1 cellular context compared by ENCODE assay signal in the genomic region with DNA sequence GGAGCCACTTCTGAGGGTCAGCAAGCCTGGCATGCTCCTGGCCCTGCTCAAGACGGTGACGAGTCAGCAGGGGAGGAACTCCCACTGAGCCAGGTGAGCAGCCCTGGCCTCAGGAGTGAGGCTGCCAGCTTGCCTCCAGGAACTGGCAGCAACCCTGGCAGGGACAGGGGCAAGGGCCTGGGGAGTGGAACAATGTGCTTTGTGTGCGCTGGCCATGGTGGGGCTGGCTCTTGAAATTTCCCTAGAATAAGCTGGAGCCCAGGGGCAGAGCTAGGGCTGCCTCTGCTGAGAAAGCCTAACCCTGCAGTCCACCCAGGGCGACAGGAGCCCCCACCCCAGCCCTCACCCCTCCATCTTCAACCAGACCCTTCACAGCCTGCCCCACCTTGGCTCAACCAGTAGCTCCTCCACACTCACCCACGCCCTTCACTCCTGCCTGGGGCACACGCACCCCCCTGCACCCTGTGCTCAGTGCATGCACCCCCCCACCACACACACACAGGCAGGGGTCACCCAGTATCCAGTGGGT.
TF ChIP-seq lines count a peak whose summit lies in the region.

No MANE protein-coding gene starts in this region.

TF ChIP-seq in Ishikawa, 13 proteins besides CTCF, POLR2A, EP300 and RAD21 (continued from another document):
- TF ChIP-seq, protein P1, sequence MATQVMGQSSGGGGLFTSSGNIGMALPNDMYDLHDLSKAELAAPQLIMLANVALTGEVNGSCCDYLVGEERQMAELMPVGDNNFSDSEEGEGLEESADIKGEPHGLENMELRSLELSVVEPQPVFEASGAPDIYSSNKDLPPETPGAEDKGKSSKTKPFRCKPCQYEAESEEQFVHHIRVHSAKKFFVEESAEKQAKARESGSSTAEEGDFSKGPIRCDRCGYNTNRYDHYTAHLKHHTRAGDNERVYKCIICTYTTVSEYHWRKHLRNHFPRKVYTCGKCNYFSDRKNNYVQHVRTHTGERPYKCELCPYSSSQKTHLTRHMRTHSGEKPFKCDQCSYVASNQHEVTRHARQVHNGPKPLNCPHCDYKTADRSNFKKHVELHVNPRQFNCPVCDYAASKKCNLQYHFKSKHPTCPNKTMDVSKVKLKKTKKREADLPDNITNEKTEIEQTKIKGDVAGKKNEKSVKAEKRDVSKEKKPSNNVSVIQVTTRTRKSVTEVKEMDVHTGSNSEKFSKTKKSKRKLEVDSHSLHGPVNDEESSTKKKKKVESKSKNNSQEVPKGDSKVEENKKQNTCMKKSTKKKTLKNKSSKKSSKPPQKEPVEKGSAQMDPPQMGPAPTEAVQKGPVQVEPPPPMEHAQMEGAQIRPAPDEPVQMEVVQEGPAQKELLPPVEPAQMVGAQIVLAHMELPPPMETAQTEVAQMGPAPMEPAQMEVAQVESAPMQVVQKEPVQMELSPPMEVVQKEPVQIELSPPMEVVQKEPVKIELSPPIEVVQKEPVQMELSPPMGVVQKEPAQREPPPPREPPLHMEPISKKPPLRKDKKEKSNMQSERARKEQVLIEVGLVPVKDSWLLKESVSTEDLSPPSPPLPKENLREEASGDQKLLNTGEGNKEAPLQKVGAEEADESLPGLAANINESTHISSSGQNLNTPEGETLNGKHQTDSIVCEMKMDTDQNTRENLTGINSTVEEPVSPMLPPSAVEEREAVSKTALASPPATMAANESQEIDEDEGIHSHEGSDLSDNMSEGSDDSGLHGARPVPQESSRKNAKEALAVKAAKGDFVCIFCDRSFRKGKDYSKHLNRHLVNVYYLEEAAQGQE (IDR thresholded peaks at IDR 0.05; ENCODE audit: low read depth) = peak; percentile 61
- no peak for TF ChIP-seq TAF1 (IDR thresholded peaks at IDR 0.05; ENCODE audit: low read depth)
- peak; percentile 79 for TF ChIP-seq ZBTB7A (IDR thresholded peaks at IDR 0.05; ENCODE audit: low read depth)
- no peak for TF ChIP-seq TEAD4 (IDR thresholded peaks at IDR 0.05)
